8 cellular contexts compared by ENCODE assay signal in genomic region chr19:47512183-47512947, GRCh38. TPM values are rescaled to one million over a fixed set of nuclear protein-coding genes. Genes with fewer than 3 reads are reported as not detected.
A peak's percentile ranks its signal among the peaks of the same experiment; 100 is the strongest.
DNase-seq lines count a peak whose midpoint lies in the region; ATAC-seq and TF ChIP-seq lines count a peak whose summit lies in the region.

No MANE protein-coding gene starts in this region.

- intact Hi-C loops in activated naive CD4-positive, alpha-beta T cell treated with anti-CD3 and anti-CD28 coated beads for 36 hours (cut with micrococcal nuclease), result no loop called here

- H3K36me3 Mint-ChIP-seq in activated naive CD4-positive, alpha-beta T cell treated with anti-CD3 and anti-CD28 coated beads for 36 hours (ENCODE audit: low read depth), result peaks cover 1% of the 10 kb centered on the region
- H3K36me3 Mint-ChIP-seq in activated naive CD4-positive, alpha-beta T cell treated with anti-CD3 and anti-CD28 coated beads, Interleukin-2, amount 50 U/mL, for 72 hours, result peaks cover 10 to 12% of the 10 kb centered on the region in 2 donors
- H3K36me3 Mint-ChIP-seq in type B pancreatic cell, result peaks cover 6% of the 10 kb centered on the region

- ATAC-seq in activated naive CD4-positive, alpha-beta T cell treated with anti-CD3 and anti-CD28 coated beads, Interleukin-2, amount 50 U/mL, for 72 hours, result no peak
- ATAC-seq in left lobe of liver (peak; percentile 36), omental fat pad (ENCODE audit: low FRiP score) (no peak)

- no peak for DNase-seq in activated naive CD4-positive, alpha-beta T cell treated with anti-CD3 and anti-CD28 coated beads for 36 hours
- no peak for DNase-seq in activated naive CD4-positive, alpha-beta T cell treated with Interleukin-2 at 50 U/mL for 16 hours
- DNase-seq in activated naive CD4-positive, alpha-beta T cell treated with anti-CD3 and anti-CD28 coated beads, Interleukin-2, amount 50 U/mL, for 72 hours (ENCODE audit: low spot score in 2 of 2), result no peak
- DNase-seq in left lobe of liver (ENCODE audit: low spot score) (peak; percentile 83), type B pancreatic cell (ENCODE audit: extremely low spot score, unreplicated experiment) (no peak), omental fat pad (ENCODE audit: low spot score) (no peak), putamen (ENCODE audit: low spot score) (no peak)
- DNase-seq in stimulated activated CD8-positive, alpha-beta memory T cell treated with anti-CD3 and anti-CD28 coated beads, Interleukin-4, amount 100 ng/mL, for 48 hours, result no peak

- TF ChIP-seq CTCF in type B pancreatic cell (conservative IDR thresholded peaks at IDR 0.05) (no peak), omental fat pad (IDR thresholded peaks at IDR 0.05) (no peak)

- H3K4me1 Mint-ChIP-seq in activated naive CD4-positive, alpha-beta T cell treated with anti-CD3 and anti-CD28 coated beads for 36 hours (ENCODE audit: low read depth), result peaks cover 69% of the 10 kb centered on the region
- H3K4me1 Mint-ChIP-seq in type B pancreatic cell (ENCODE audit: unreplicated experiment), result peaks cover 33% of the 10 kb centered on the region

- H3K4me3 Mint-ChIP-seq in activated naive CD4-positive, alpha-beta T cell treated with anti-CD3 and anti-CD28 coated beads for 36 hours, result peak overlapping the region; percentile 98
- H3K4me3 Mint-ChIP-seq in type B pancreatic cell, result peak overlapping the region; percentile 95

- H3K9me3 Mint-ChIP-seq in activated naive CD4-positive, alpha-beta T cell treated with anti-CD3 and anti-CD28 coated beads for 36 hours, result no peaks in the 10 kb centered on the region
- H3K9me3 Mint-ChIP-seq in activated naive CD4-positive, alpha-beta T cell treated with anti-CD3 and anti-CD28 coated beads, Interleukin-2, amount 50 U/mL, for 72 hours, result no peaks in the 10 kb centered on the region
- no peaks in the 10 kb centered on the region for H3K9me3 Mint-ChIP-seq in type B pancreatic cell

- H3K27me3 Mint-ChIP-seq in activated naive CD4-positive, alpha-beta T cell treated with anti-CD3 and anti-CD28 coated beads for 36 hours (ENCODE audit: low read depth), result no peaks in the 10 kb centered on the region
- H3K27me3 Mint-ChIP-seq in type B pancreatic cell, result no peaks in the 10 kb centered on the region

- CTCF ChIA-PET in activated naive CD4-positive, alpha-beta T cell treated with anti-CD3 and anti-CD28 coated beads for 36 hours (lab: Charles Lee), result interaction anchor here (1.8 kb wide), 1 partner anchor 76 kb away, joined by 4 read pairs; no protein-coding TSS in a partner anchor

- H3K27ac Mint-ChIP-seq in activated naive CD4-positive, alpha-beta T cell treated with anti-CD3 and anti-CD28 coated beads for 36 hours, result peak overlapping the region; percentile 52
- H3K27ac Mint-ChIP-seq in activated naive CD4-positive, alpha-beta T cell treated with anti-CD3 and anti-CD28 coated beads, Interleukin-2, amount 50 U/mL, for 72 hours, result peak overlapping the region; percentile 100
- H3K27ac Mint-ChIP-seq in type B pancreatic cell, result peak overlapping the region; percentile 95

RNA-seq across cellular contexts. Expression of gene NAPA, which starts 2.5 kb away (rescaled TPM):
- 10 to 100 TPM; 72.5 to 75.1 TPM for total RNA-seq in activated naive CD4-positive, alpha-beta T cell treated with anti-CD3 and anti-CD28 coated beads for 36 hours
- 10 to 100 TPM; 69.7 to 78.5 TPM for total RNA-seq in activated naive CD4-positive, alpha-beta T cell treated with anti-CD3 and anti-CD28 coated beads, Interleukin-2, amount 50 U/mL, for 72 hours
- total RNA-seq in left lobe of liver (96.3 TPM), type B pancreatic cell (ENCODE audit: low replicate concordance) (63.0 and 80.6 TPM in 2 replicates), omental fat pad (10 to 100 TPM; 77.5 to 83.6 (median 81.0) TPM)

RNA-seq across cellular contexts. Expression of gene KPTN, which starts 28.3 kb away (rescaled TPM):
- 10 to 100 TPM; 14.2 to 15.5 TPM for total RNA-seq in activated naive CD4-positive, alpha-beta T cell treated with anti-CD3 and anti-CD28 coated beads for 36 hours
- 10 to 100 TPM; 15.3 to 24.8 TPM for total RNA-seq in activated naive CD4-positive, alpha-beta T cell treated with anti-CD3 and anti-CD28 coated beads, Interleukin-2, amount 50 U/mL, for 72 hours
- total RNA-seq in left lobe of liver, result 6.6 TPM
- 9.6 and 21.2 TPM in 2 replicates for total RNA-seq in type B pancreatic cell (ENCODE audit: low replicate concordance)
- total RNA-seq in omental fat pad, result 1 to 10 TPM; 4.4 to 7.6 (median 5.5) TPM

RNA-seq across cellular contexts. Expression of gene SLC8A2, which starts 40.7 kb away (rescaled TPM):
- total RNA-seq in activated naive CD4-positive, alpha-beta T cell treated with anti-CD3 and anti-CD28 coated beads for 36 hours, result not detected
- under 1 TPM; 0.11 to 0.41 TPM for total RNA-seq in activated naive CD4-positive, alpha-beta T cell treated with anti-CD3 and anti-CD28 coated beads, Interleukin-2, amount 50 U/mL, for 72 hours
- total RNA-seq in left lobe of liver (0.10 TPM), type B pancreatic cell (ENCODE audit: low replicate concordance) (1.2 and 1.3 TPM in 2 replicates), omental fat pad (1 to 10 TPM in 1 of 4 donors, under 1 TPM in 2, not detected in 1; 0.19 to 1.4 (median 0.47) TPM)
